In genomic region chr12:30977124-30977523, GRCh38 we compare ENCODE assay signal across 18 cellular contexts. TPM values are rescaled to one million over a fixed set of nuclear protein-coding genes. Genes with fewer than 3 reads are reported as not detected.
DNase-seq lines count a peak whose midpoint lies in the region; ATAC-seq, FAIRE-seq and TF ChIP-seq lines count a peak whose summit lies in the region.
"Had no signal": no experiment of that assay in that cellular context is flagged by ENCODE, and none has a peak within 500 bp of the region (broad histone marks: within the 10 kb centered on the region; RNA-seq: fewer than 3 reads in every experiment).

No MANE protein-coding gene starts in this region.

- H3K4me1 ChIP-seq in HEK293 (ENCODE audit: control insufficient read depth, insufficient read depth, low read length) (no peaks in the 10 kb centered on the region), RWPE2 (ENCODE audit: insufficient read depth, poor library complexity, severe bottlenecking) (no peaks in the 10 kb centered on the region), H1 (replicated peaks in 1 of 4; ENCODE audit: control insufficient read depth in 3 of 4, insufficient read depth in 4 of 4, low read length in 3 of 4) (peaks cover 2 to 17% (median 7%) of the 10 kb centered on the region in 4 experiments)
- H3K4me1 ChIP-seq: BE2C had no signal

- H3K36me3 ChIP-seq in HEK293 (ENCODE audit: control insufficient read depth in 2 of 2, insufficient read depth in 1 of 2, low read length in 2 of 2) = no peaks in the 10 kb centered on the region
- H3K36me3 ChIP-seq in RWPE2 (ENCODE audit: low read depth) = no peaks in the 10 kb centered on the region
- H3K36me3 ChIP-seq in H1 (ENCODE audit: control insufficient read depth in 2 of 4, insufficient read depth in 4 of 4, low read length in 3 of 4) = no peaks in the 10 kb centered on the region
- H3K36me3 ChIP-seq: BE2C had no signal

- no peak overlapping the region for H2BK120ac ChIP-seq in H1 (replicated peaks; ENCODE audit: low read depth, low read length)

- H3K79me2 ChIP-seq in H1 (ENCODE audit: control insufficient read depth in 1 of 2, insufficient read depth in 2 of 2, low read length in 2 of 2) = no peaks in the 10 kb centered on the region

- peaks cover 0 to 7% of the 10 kb centered on the region in 2 experiments for H4K20me1 ChIP-seq in H1 (replicated peaks in 1 of 2; ENCODE audit: control insufficient read depth in 1 of 2, insufficient read depth in 2 of 2, low read length in 2 of 2)

- no peak overlapping the region for H3K23ac ChIP-seq in H1 (ENCODE audit: insufficient read length)

- peak overlapping the region; percentile 72; the same call in 1 of the 2 replicates for H2BK5ac ChIP-seq in H1 (ENCODE audit: low read depth, low read length)

- no peak overlapping the region for H3K14ac ChIP-seq in H1 (ENCODE audit: insufficient read length)

- CTCF ChIA-PET in HEK293 (lab: Yijun Ruan, JAX) = no interaction called here
- CTCF ChIA-PET in H1 (lab: Charles Lee; ENCODE audit: partially characterized antibody) = interaction anchor here (1.1 to 21.1 kb wide), 5 partner anchors 6 to 295 kb away, joined by 3 to 205 read pairs (median 4); no protein-coding TSS in a partner anchor

- 0 out of 2 replicates have a peak overlapping the region, but pooled peaks have one; percentile 14 for H2BK15ac ChIP-seq in H1 (ENCODE audit: low read length)

- H3K4me3 ChIP-seq in HEK293 (ENCODE audit: low read depth, low read length) = no peak overlapping the region
- no peak overlapping the region for H3K4me3 ChIP-seq in RWPE2 (ENCODE audit: severe bottlenecking)
- H3K4me3 ChIP-seq in H1 (ENCODE audit: extremely low read depth in 1 of 4, insufficient read depth in 2 of 4, low read depth in 3 of 4, low read length in 4 of 4) = no peak overlapping the region

- 86% methylated on average over 11 of the region's 11 CpGs; no CpG with 5 or more reads in 1 of the 2 experiments for WGBS in H1 (ENCODE audit: extremely low coverage in 1 of 2, insufficient coverage in 1 of 2, insufficient read length in 1 of 2, insufficient replicate concordance in 2 of 2, low coverage in 1 of 2, low lambda C conversion rate in 2 of 2, missing lambda C conversion rate in 1 of 2), 2 experiments

- peak; percentile 27; the same call in 1 of the 3 replicates for ATAC-seq in RWPE2 (ENCODE audit: low read depth)
- no peak for ATAC-seq in omental fat pad (ENCODE audit: low FRiP score)

- H4K8ac ChIP-seq in H1 (ENCODE audit: extremely low read depth, insufficient read depth, low read length) = no peak overlapping the region

- FAIRE-seq in H1 (lab: Jason Lieb, UNC) = no peak
- FAIRE-seq: A204.1, GM12892, GM19239, H54 had no signal

- H3K79me1 ChIP-seq in H1 (ENCODE audit: low read depth, low read length) = no peaks in the 10 kb centered on the region

- no peak overlapping the region for H3K9ac ChIP-seq in H1 (replicated peaks in 1 of 4; ENCODE audit: extremely low read depth in 1 of 4, low read depth in 3 of 4, low read length in 3 of 4)

- no peak for TF ChIP-seq RAD21 in H1 (IDR thresholded peaks at IDR 0.05 in 1 of 2, conservative IDR thresholded peaks at IDR 0.05 in 1 of 2; ENCODE audit: low read depth in 2 of 2, low read length in 2 of 2)

- no peaks in the 10 kb centered on the region for H3K23me2 ChIP-seq in H1 (ENCODE audit: low read depth, low read length)

- no peak for TF ChIP-seq CTCF in HEK293 (tag by site-specific recombination; IDR thresholded peaks at IDR 0.05)
- TF ChIP-seq CTCF in RWPE2 (IDR thresholded peaks at IDR 0.05; ENCODE audit: poor library complexity, severe bottlenecking) = no peak
- no peak for TF ChIP-seq CTCF in H1 (IDR thresholded peaks at IDR 0.05; ENCODE audit: control extremely low read depth in 1 of 3, insufficient read depth in 1 of 3, low read depth in 1 of 3, low read length in 3 of 3)
- no peak for TF ChIP-seq CTCF in omental fat pad (IDR thresholded peaks at IDR 0.05)

- no peak overlapping the region for H3K4me2 ChIP-seq in H1 (ENCODE audit: insufficient read depth in 1 of 2, low read depth in 2 of 2, low read length in 2 of 2)

- H3K27me3 ChIP-seq in RWPE2 (ENCODE audit: insufficient read depth, poor library complexity, severe bottlenecking) (no peaks in the 10 kb centered on the region), H1 (replicated peaks in 1 of 4; ENCODE audit: control insufficient read depth in 3 of 4, extremely low read depth in 1 of 4, insufficient read depth in 3 of 4, low read length in 3 of 4) (peaks cover 0 to 2% (median 0%) of the 10 kb centered on the region in 4 experiments; a peak in 1 of 7 replicates)
- H3K27me3 ChIP-seq: BE2C had no signal

- DNase-seq in RWPE2 (ENCODE audit: low spot score) (no peak), H1 (ENCODE audit: low read depth in 1 of 2, low spot score in 2 of 2) (no peak), omental fat pad (ENCODE audit: low spot score) (no peak), KG1 (lab: John Stamatoyannopoulos, UW) (no peak), Ammon's horn (ENCODE audit: low spot score) (no peak)
- DNase-seq: BE2C; CD4-positive, alpha-beta memory T cell; DND-41; GDM1 had no signal

- POLR2A ChIA-PET in HEK293 (lab: Yijun Ruan, JAX) (no interaction called here), H1 (lab: Charles Lee; ENCODE audit: partially characterized antibody) (no interaction called here)

- peak overlapping the region; percentile 38 for H3K18ac ChIP-seq in H1 (ENCODE audit: extremely low read depth, low read length)

- H2AFZ ChIP-seq in H1 (ENCODE audit: low read length) = no peak overlapping the region

- no peak for TF ChIP-seq EP300 in H1 (IDR thresholded peaks at IDR 0.05; ENCODE audit: borderline replicate concordance in 1 of 2, low read depth in 2 of 2, low read length in 2 of 2)

- no peak overlapping the region for H3K56ac ChIP-seq in H1 (replicated peaks; ENCODE audit: insufficient read length, low read depth, low read length)

- no peak for TF ChIP-seq POLR2A in H1 (IDR thresholded peaks at IDR 0.05; ENCODE audit: control extremely low read depth in 1 of 2, low read depth in 2 of 2, low read length in 2 of 2)

- H2BK12ac ChIP-seq in H1 (ENCODE audit: low read depth, low read length) = no peak overlapping the region; the same call in 1 of the 2 replicates

- no peak overlapping the region for H4K91ac ChIP-seq in H1 (replicated peaks; ENCODE audit: insufficient read length, low read length)

- no peak overlapping the region for H2AK5ac ChIP-seq in H1 (ENCODE audit: low read depth, low read length)

- H4K5ac ChIP-seq in H1 (ENCODE audit: insufficient read length, low read depth, low read length) = no peak overlapping the region

- no peak overlapping the region for H3K4ac ChIP-seq in H1 (replicated peaks; ENCODE audit: insufficient read length, low read depth, low read length)

- H2BK20ac ChIP-seq in H1 (ENCODE audit: low read length) = no peak overlapping the region

- H3K9me3 ChIP-seq in HEK293 (ENCODE audit: control insufficient read depth, insufficient read depth, low read depth, low read length) (no peaks in the 10 kb centered on the region), RWPE2 (ENCODE audit: severe bottlenecking) (no peaks in the 10 kb centered on the region), H1 (ENCODE audit: insufficient read depth in 2 of 2, low read depth in 1 of 2, low read length in 1 of 2) (no peaks in the 10 kb centered on the region)
- H3K9me3 ChIP-seq: BE2C had no signal

- H3K27ac ChIP-seq in HEK293 (ENCODE audit: extremely low read depth, low read depth, low read length) (no peak overlapping the region), RWPE2 (ENCODE audit: poor library complexity, severe bottlenecking) (no peak overlapping the region), H1 (ENCODE audit: low read depth, low read length) (no peak overlapping the region), temporal lobe (ENCODE audit: low read depth, low read length) (peak overlapping the region; percentile 19)
- H3K27ac ChIP-seq: C4-2B had no signal

TF ChIP-seq in HEK293, 187 proteins besides CTCF, POLR2A, EP300 and RAD21 (continues in another document):
- TF ChIP-seq ZNF292 (tag by site-specific recombination; IDR thresholded peaks at IDR 0.05; ENCODE audit: borderline replicate concordance, low read depth) (no peak), ZNF26 (tag by site-specific recombination; IDR thresholded peaks at IDR 0.05) (no peak)

TF ChIP-seq in H1, 55 proteins besides CTCF, POLR2A, EP300 and RAD21:
- no peak for TF ChIP-seq ZNF274 (IDR thresholded peaks at IDR 0.05; ENCODE audit: borderline replicate concordance, extremely low read depth, low read length)
TF ChIP-seq in H1: peak in this region for 0.

RNA-seq across cellular contexts. Expression of gene TSPAN11, which starts 50.6 kb away (rescaled TPM):
- 3.9 and 4.0 TPM in 2 replicates for total RNA-seq in H1 (2021; fragmentation: NEBNext Ultra II Directional; extraction: Animal tissue kit (Norgen Biotek cat#: 25700))
- 7.3 and 8.2 TPM in 2 replicates for polyA plus RNA-seq in H1 (2011; rRNA removed)
- polyA plus RNA-seq in H1 (2011; cell fraction: cytosol; rRNA removed) = 4.9 TPM
- 10.5 TPM for polyA plus RNA-seq in H1 (2011; cell fraction: nucleus; rRNA removed)
- polyA plus RNA-seq in H1 (2012, experiment 1 of 2) = 3.3 to 7.0 TPM (median 5.5 TPM) in 4 replicates
- 3.4 TPM for polyA plus RNA-seq in H1 (2012, experiment 2 of 2)
- polyA plus RNA-seq in H1 (2013, experiment 1 of 2) = 2.2 TPM
- polyA plus RNA-seq in H1 (2013, experiment 2 of 2) = 2.6 TPM
- 5.0 and 7.4 TPM in 2 replicates for polyA minus RNA-seq in H1 (2011; rRNA and poly(A)+ RNA removed)
- 3.3 TPM for polyA minus RNA-seq in H1 (2011; cell fraction: cytosol; rRNA and poly(A)+ RNA removed)
- polyA minus RNA-seq in H1 (2011; cell fraction: nucleus; rRNA and poly(A)+ RNA removed) = 9.6 TPM
- total RNA-seq in temporal lobe (5.7 TPM), omental fat pad (1 to 10 TPM in 2 of 4 donors, under 1 TPM in 2; 0.12 to 1.4 (median 1.2) TPM)
- total RNA-seq: CD4-positive, alpha-beta memory T cell; HT1080 had no signal
- polyA plus RNA-seq: CD4-positive, alpha-beta memory T cell; IgD-negative memory B cell had no signal
